In genomic region chr5:68423154-68423811, GRCh38 we compare ENCODE assay signal across 11 cellular contexts.
A peak's percentile ranks its signal among the peaks of the same experiment; 100 is the strongest.
DNase-seq lines count a peak whose midpoint lies in the region; ATAC-seq and TF ChIP-seq lines count a peak whose summit lies in the region.
"Had no signal": no experiment of that assay in that cellular context is flagged by ENCODE, and none has a peak within 500 bp of the region (broad histone marks: within the 10 kb centered on the region; RNA-seq: fewer than 3 reads in every experiment).

No MANE protein-coding gene starts in this region.

- no TSS peak for BruUV-seq in A673 (replicated peaks; lab: Mats Ljungman, UMichigan)

- DNase-seq in GM10248 (ENCODE audit: extremely low spot score) (peak; percentile 25), OCI-M1 (lab: John Stamatoyannopoulos, UW) (peak; percentile 74), left colon (no peak), A673 (ENCODE audit: low spot score) (no peak), NCI-H2171 treated with DMSO at 0.1 percent for 48 hours (lab: John Stamatoyannopoulos, UW) (no peak), NCI-H187 (lab: John Stamatoyannopoulos, UW) (no peak)
- DNase-seq: NCI-H1105 treated with DMSO at 0.1 percent for 48 hours, SIG-M5 had no signal

- intact Hi-C loops in left colon (cut with DNase I, micrococcal nuclease) = no loop called here
- intact Hi-C loops in A673 (cut with micrococcal nuclease; ENCODE audit: unreplicated experiment) = no loop called here

- TF ChIP-seq CTCF in GM10248 (IDR thresholded peaks at IDR 0.05; ENCODE audit: control extremely low read depth, extremely low read depth, low read depth, missing control alignments) (no peak), A673 (conservative IDR thresholded peaks at IDR 0.05; ENCODE audit: low read depth, low read length) (no peak)

- no peaks in the 10 kb centered on the region for H3K9me3 ChIP-seq in A673 (ENCODE audit: low read depth, low read length, poor library complexity, severe bottlenecking)

- no peaks in the 10 kb centered on the region for H3K36me3 ChIP-seq in A673 (ENCODE audit: insufficient read depth, low read length, poor library complexity, severe bottlenecking)

- CTCF ChIA-PET in GM10248 (lab: Yijun Ruan, JAX) (interaction anchor here (0.8 to 2.6 kb wide), 6 partner anchors 8 to 136 kb away, joined by 3 to 9 read pairs (median 4); no protein-coding TSS in a partner anchor), A673 (lab: Charles Lee) (no interaction called here)

- H3K4me1 ChIP-seq in A673 (ENCODE audit: insufficient read depth, low read length, poor library complexity, severe bottlenecking) = peaks cover 9% of the 10 kb centered on the region

- POLR2A ChIA-PET in GM10248 (lab: Yijun Ruan, JAX) = no interaction called here
- POLR2A ChIA-PET in A673 (lab: Charles Lee; ENCODE audit: low non-redundant PET) = no interaction called here

- ATAC-seq in GM21529 (IDR thresholded peaks at IDR 0.05; ENCODE audit: unreplicated experiment) (peak; percentile 44), left colon (peak; percentile 62), HG03520 (IDR thresholded peaks at IDR 0.05; ENCODE audit: unreplicated experiment) (no peak)
- ATAC-seq: WTC11 had no signal

- no peaks in the 10 kb centered on the region for H3K27me3 ChIP-seq in A673 (replicated peaks; ENCODE audit: insufficient read depth, low read depth, low read length, poor library complexity)

- H3K4me3 ChIP-seq in A673 (ENCODE audit: low read depth, low read length, poor library complexity, severe bottlenecking) = no peak overlapping the region

- H3K27ac ChIP-seq in A673 (ENCODE audit: low read depth, low read length, poor library complexity, severe bottlenecking) = no peak overlapping the region

Comparison
In these comparisons a context has a peak if more than half of its experiments do, and no peak if none do; other contexts are left out.
1. DNase-seq: peak in GM10248 (single experiment) and OCI-M1 (single experiment); none in left colon (0 of 2), A673 (single experiment), NCI-H2171 treated with DMSO at 0.1 percent for 48 hours (single experiment) and NCI-H187 (0 of 2).